Comparison of ENCODE assay signal across 1 cellular context in genomic region chr21:29299906-29300546, GRCh38.
A peak's percentile ranks its signal among the peaks of the same experiment; 100 is the strongest.
TF ChIP-seq lines count a peak whose summit lies in the region.

No MANE protein-coding gene starts in this region.

TF ChIP-seq in HepG2, 621 proteins besides CTCF, POLR2A, EP300 and RAD21 (continued from another document):
- 0 out of 2 replicates have a peak, but pooled peaks have one; percentile 62 for TF ChIP-seq SNAPC4 (CRISPR knock-in tag; IDR thresholded peaks at IDR 0.05)
- TF ChIP-seq MAFK (conservative IDR thresholded peaks at IDR 0.05 in 1 of 2, IDR thresholded peaks at IDR 0.05 in 1 of 2; ENCODE audit: low read length in 2 of 2), result peak; percentile 48 to 62; a peak in 3 of 4 replicates
- 0 out of 2 replicates have a peak, but pooled peaks have one; percentile 14 for TF ChIP-seq SRF (IDR thresholded peaks at IDR 0.05; ENCODE audit: low read depth, low read length)
- TF ChIP-seq SAP130 (CRISPR knock-in tag; IDR thresholded peaks at IDR 0.05; ENCODE audit: low read depth), result peak; percentile 87
- TF ChIP-seq TEF (CRISPR knock-in tag; IDR thresholded peaks at IDR 0.05), result no peak
- peak; percentile 49; the same call in 1 of the 2 replicates for TF ChIP-seq MAFF (IDR thresholded peaks at IDR 0.05; ENCODE audit: low read depth, low read length)
- TF ChIP-seq ZNF564 (CRISPR knock-in tag; IDR thresholded peaks at IDR 0.05), result no peak
- TF ChIP-seq TFE3 (CRISPR knock-in tag; IDR thresholded peaks at IDR 0.05), result peak; percentile 61
- TF ChIP-seq FOXP4 (CRISPR knock-in tag; IDR thresholded peaks at IDR 0.05), result 0 out of 2 replicates have a peak, but pooled peaks have one; percentile 36
- TF ChIP-seq MXI1 (IDR thresholded peaks at IDR 0.05; ENCODE audit: borderline replicate concordance, low read depth, low read length), result peak; percentile 62; the same call in 1 of the 3 replicates
- TF ChIP-seq ZNF501 (CRISPR knock-in tag; IDR thresholded peaks at IDR 0.05), result 0 out of 2 replicates have a peak, but pooled peaks have one; percentile 31
- TF ChIP-seq ZNF839 (CRISPR knock-in tag; IDR thresholded peaks at IDR 0.05; ENCODE audit: borderline replicate concordance), result no peak
- TF ChIP-seq BHLHE40 (IDR thresholded peaks at IDR 0.05; ENCODE audit: low read length), result 0 out of 2 replicates have a peak, but pooled peaks have one; percentile 23
- TF ChIP-seq SIN3A (IDR thresholded peaks at IDR 0.05; ENCODE audit: borderline replicate concordance, low read depth, low read length), result peak; percentile 91
- TF ChIP-seq NBN (conservative IDR thresholded peaks at IDR 0.05), result no peak
- TF ChIP-seq GZF1 (CRISPR knock-in tag; IDR thresholded peaks at IDR 0.05), result peak; percentile 40; the same call in 1 of the 2 replicates
- TF ChIP-seq ARID4A (CRISPR knock-in tag; IDR thresholded peaks at IDR 0.05; ENCODE audit: borderline replicate concordance), result peak; percentile 7; the same call in 1 of the 2 replicates
- TF ChIP-seq HNF4G (IDR thresholded peaks at IDR 0.05; ENCODE audit: borderline replicate concordance, low read depth, low read length), result peak; percentile 45; the same call in 1 of the 2 replicates
- no peak for TF ChIP-seq HNF4G (CRISPR knock-in tag; IDR thresholded peaks at IDR 0.05; ENCODE audit: borderline replicate concordance, low read depth)
- peak; percentile 40; the same call in 1 of the 2 replicates for TF ChIP-seq MIXL1 (CRISPR knock-in tag; IDR thresholded peaks at IDR 0.05)
- TF ChIP-seq PHF8 (CRISPR knock-in tag; IDR thresholded peaks at IDR 0.05), result no peak
- 0 out of 2 replicates have a peak, but pooled peaks have one; percentile 4 for TF ChIP-seq ZNF317 (CRISPR knock-in tag; IDR thresholded peaks at IDR 0.05)
- TF ChIP-seq ARID2 (CRISPR knock-in tag; IDR thresholded peaks at IDR 0.05; ENCODE audit: borderline replicate concordance), result no peak
- TF ChIP-seq FOXP1 (IDR thresholded peaks at IDR 0.05), result no peak
- TF ChIP-seq FOXP1 (CRISPR knock-in tag; IDR thresholded peaks at IDR 0.05), result peak; percentile 31; the same call in 1 of the 2 replicates
- TF ChIP-seq NCOR1 (IDR thresholded peaks at IDR 0.05; ENCODE audit: borderline replicate concordance, low read length), result 0 out of 2 replicates have a peak, but pooled peaks have one; percentile 39
- peak; percentile 17; the same call in 1 of the 2 replicates for TF ChIP-seq MAX (IDR thresholded peaks at IDR 0.05)
- TF ChIP-seq TBX3 (IDR thresholded peaks at IDR 0.05; ENCODE audit: borderline replicate concordance), result peak; percentile 39; the same call in 1 of the 2 replicates
- TF ChIP-seq TBP (CRISPR knock-in tag; IDR thresholded peaks at IDR 0.05), result no peak
- TF ChIP-seq ZSCAN25 (CRISPR knock-in tag; IDR thresholded peaks at IDR 0.05), result no peak
- TF ChIP-seq CREB1 (IDR thresholded peaks at IDR 0.05), result no peak
- peak; percentile 46; the same call in 1 of the 2 replicates for TF ChIP-seq CREB1 (CRISPR knock-in tag; IDR thresholded peaks at IDR 0.05)
- TF ChIP-seq ZNF329 (CRISPR knock-in tag; IDR thresholded peaks at IDR 0.05; ENCODE audit: low read depth), result 0 out of 2 replicates have a peak, but pooled peaks have one; percentile 26
- TF ChIP-seq NFE2L2 (IDR thresholded peaks at IDR 0.05; ENCODE audit: low read length), result peak; percentile 92
- TF ChIP-seq MAFG (CRISPR knock-in tag; IDR thresholded peaks at IDR 0.05), result peak; percentile 81
- TF ChIP-seq ZNF430 (CRISPR knock-in tag; IDR thresholded peaks at IDR 0.05), result 0 out of 2 replicates have a peak, but pooled peaks have one; percentile 9
- peak; percentile 68; the same call in 1 of the 2 replicates for TF ChIP-seq ARID3A (IDR thresholded peaks at IDR 0.05; ENCODE audit: low read depth, low read length)
